In the genomic region with DNA sequence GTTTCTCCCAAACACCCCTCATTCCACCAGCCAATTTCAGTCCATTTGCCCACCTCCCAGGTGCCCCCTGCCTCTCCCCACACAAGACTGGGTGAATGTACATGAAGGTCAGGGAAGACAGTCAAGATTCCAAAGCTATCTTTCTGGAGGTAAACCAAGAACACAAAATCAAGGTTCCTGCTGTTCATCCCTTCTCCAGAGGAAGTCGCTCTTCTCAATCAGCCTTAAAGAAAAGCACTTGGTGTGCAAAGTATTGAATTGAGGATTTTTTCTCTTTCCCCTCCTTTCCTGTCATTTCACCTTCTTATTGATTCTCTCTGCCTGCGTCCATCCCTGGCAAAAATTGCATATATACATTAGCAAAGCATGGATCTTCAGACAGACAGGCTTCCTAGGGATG, we compare ENCODE assay signal across 2 cellular contexts.
TF ChIP-seq lines count a peak whose summit lies in the region.

No MANE protein-coding gene starts in this region.

TF ChIP-seq in SK-N-SH, 30 proteins besides CTCF, POLR2A, EP300 and RAD21 (continued from another document):
- TF ChIP-seq, protein P1, sequence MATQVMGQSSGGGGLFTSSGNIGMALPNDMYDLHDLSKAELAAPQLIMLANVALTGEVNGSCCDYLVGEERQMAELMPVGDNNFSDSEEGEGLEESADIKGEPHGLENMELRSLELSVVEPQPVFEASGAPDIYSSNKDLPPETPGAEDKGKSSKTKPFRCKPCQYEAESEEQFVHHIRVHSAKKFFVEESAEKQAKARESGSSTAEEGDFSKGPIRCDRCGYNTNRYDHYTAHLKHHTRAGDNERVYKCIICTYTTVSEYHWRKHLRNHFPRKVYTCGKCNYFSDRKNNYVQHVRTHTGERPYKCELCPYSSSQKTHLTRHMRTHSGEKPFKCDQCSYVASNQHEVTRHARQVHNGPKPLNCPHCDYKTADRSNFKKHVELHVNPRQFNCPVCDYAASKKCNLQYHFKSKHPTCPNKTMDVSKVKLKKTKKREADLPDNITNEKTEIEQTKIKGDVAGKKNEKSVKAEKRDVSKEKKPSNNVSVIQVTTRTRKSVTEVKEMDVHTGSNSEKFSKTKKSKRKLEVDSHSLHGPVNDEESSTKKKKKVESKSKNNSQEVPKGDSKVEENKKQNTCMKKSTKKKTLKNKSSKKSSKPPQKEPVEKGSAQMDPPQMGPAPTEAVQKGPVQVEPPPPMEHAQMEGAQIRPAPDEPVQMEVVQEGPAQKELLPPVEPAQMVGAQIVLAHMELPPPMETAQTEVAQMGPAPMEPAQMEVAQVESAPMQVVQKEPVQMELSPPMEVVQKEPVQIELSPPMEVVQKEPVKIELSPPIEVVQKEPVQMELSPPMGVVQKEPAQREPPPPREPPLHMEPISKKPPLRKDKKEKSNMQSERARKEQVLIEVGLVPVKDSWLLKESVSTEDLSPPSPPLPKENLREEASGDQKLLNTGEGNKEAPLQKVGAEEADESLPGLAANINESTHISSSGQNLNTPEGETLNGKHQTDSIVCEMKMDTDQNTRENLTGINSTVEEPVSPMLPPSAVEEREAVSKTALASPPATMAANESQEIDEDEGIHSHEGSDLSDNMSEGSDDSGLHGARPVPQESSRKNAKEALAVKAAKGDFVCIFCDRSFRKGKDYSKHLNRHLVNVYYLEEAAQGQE (IDR thresholded peaks at IDR 0.05; ENCODE audit: low read depth, low read length), result no peak
- TF ChIP-seq, protein P2, sequence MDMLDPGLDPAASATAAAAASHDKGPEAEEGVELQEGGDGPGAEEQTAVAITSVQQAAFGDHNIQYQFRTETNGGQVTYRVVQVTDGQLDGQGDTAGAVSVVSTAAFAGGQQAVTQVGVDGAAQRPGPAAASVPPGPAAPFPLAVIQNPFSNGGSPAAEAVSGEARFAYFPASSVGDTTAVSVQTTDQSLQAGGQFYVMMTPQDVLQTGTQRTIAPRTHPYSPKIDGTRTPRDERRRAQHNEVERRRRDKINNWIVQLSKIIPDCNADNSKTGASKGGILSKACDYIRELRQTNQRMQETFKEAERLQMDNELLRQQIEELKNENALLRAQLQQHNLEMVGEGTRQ (IDR thresholded peaks at IDR 0.05; ENCODE audit: borderline replicate concordance, low read depth, low read length), result no peak
- TF ChIP-seq RXRA (IDR thresholded peaks at IDR 0.05; ENCODE audit: borderline replicate concordance, low read depth) (no peak), NFIC (IDR thresholded peaks at IDR 0.05; ENCODE audit: borderline replicate concordance) (no peak), GATA2 (CRISPR knock-in tag; IDR thresholded peaks at IDR 0.05) (no peak), NRF1 (IDR thresholded peaks at IDR 0.05; ENCODE audit: low read depth, low read length) (no peak), JUND (IDR thresholded peaks at IDR 0.05) (no peak), FOXM1 (IDR thresholded peaks at IDR 0.05; ENCODE audit: low read depth) (no peak), FOSL2 (IDR thresholded peaks at IDR 0.05; ENCODE audit: borderline replicate concordance, low read depth) (no peak)
- TF ChIP-seq, protein P3, sequence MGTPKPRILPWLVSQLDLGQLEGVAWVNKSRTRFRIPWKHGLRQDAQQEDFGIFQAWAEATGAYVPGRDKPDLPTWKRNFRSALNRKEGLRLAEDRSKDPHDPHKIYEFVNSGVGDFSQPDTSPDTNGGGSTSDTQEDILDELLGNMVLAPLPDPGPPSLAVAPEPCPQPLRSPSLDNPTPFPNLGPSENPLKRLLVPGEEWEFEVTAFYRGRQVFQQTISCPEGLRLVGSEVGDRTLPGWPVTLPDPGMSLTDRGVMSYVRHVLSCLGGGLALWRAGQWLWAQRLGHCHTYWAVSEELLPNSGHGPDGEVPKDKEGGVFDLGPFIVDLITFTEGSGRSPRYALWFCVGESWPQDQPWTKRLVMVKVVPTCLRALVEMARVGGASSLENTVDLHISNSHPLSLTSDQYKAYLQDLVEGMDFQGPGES (IDR thresholded peaks at IDR 0.05; ENCODE audit: low read depth, low read length), result no peak
- TF ChIP-seq, protein P4, sequence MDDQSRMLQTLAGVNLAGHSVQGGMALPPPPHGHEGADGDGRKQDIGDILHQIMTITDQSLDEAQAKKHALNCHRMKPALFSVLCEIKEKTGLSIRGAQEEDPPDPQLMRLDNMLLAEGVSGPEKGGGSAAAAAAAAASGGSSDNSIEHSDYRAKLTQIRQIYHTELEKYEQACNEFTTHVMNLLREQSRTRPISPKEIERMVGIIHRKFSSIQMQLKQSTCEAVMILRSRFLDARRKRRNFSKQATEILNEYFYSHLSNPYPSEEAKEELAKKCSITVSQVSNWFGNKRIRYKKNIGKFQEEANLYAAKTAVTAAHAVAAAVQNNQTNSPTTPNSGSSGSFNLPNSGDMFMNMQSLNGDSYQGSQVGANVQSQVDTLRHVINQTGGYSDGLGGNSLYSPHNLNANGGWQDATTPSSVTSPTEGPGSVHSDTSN (IDR thresholded peaks at IDR 0.05), result no peak
- TF ChIP-seq, protein P5, sequence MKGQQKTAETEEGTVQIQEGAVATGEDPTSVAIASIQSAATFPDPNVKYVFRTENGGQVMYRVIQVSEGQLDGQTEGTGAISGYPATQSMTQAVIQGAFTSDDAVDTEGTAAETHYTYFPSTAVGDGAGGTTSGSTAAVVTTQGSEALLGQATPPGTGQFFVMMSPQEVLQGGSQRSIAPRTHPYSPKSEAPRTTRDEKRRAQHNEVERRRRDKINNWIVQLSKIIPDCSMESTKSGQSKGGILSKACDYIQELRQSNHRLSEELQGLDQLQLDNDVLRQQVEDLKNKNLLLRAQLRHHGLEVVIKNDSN (IDR thresholded peaks at IDR 0.05; ENCODE audit: borderline replicate concordance, low read depth), result no peak
- TF ChIP-seq, protein P6, sequence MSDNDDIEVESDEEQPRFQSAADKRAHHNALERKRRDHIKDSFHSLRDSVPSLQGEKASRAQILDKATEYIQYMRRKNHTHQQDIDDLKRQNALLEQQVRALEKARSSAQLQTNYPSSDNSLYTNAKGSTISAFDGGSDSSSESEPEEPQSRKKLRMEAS (IDR thresholded peaks at IDR 0.05; ENCODE audit: low read depth), result no peak
- TF ChIP-seq, protein P7, sequence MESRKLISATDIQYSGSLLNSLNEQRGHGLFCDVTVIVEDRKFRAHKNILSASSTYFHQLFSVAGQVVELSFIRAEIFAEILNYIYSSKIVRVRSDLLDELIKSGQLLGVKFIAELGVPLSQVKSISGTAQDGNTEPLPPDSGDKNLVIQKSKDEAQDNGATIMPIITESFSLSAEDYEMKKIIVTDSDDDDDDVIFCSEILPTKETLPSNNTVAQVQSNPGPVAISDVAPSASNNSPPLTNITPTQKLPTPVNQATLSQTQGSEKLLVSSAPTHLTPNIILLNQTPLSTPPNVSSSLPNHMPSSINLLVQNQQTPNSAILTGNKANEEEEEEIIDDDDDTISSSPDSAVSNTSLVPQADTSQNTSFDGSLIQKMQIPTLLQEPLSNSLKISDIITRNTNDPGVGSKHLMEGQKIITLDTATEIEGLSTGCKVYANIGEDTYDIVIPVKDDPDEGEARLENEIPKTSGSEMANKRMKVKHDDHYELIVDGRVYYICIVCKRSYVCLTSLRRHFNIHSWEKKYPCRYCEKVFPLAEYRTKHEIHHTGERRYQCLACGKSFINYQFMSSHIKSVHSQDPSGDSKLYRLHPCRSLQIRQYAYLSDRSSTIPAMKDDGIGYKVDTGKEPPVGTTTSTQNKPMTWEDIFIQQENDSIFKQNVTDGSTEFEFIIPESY (IDR thresholded peaks at IDR 0.05; ENCODE audit: borderline replicate concordance, low read depth), result no peak

TF ChIP-seq in SK-N-SH treated with all-trans-retinoic acid at 6 μM for 48 hours, 23 proteins besides CTCF, POLR2A, EP300 and RAD21 (continued from another document):
- TF ChIP-seq, protein P8, sequence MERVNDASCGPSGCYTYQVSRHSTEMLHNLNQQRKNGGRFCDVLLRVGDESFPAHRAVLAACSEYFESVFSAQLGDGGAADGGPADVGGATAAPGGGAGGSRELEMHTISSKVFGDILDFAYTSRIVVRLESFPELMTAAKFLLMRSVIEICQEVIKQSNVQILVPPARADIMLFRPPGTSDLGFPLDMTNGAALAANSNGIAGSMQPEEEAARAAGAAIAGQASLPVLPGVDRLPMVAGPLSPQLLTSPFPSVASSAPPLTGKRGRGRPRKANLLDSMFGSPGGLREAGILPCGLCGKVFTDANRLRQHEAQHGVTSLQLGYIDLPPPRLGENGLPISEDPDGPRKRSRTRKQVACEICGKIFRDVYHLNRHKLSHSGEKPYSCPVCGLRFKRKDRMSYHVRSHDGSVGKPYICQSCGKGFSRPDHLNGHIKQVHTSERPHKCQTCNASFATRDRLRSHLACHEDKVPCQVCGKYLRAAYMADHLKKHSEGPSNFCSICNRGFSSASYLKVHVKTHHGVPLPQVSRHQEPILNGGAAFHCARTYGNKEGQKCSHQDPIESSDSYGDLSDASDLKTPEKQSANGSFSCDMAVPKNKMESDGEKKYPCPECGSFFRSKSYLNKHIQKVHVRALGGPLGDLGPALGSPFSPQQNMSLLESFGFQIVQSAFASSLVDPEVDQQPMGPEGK (CRISPR knock-in tag; IDR thresholded peaks at IDR 0.05; ENCODE audit: borderline replicate concordance), result no peak
- TF ChIP-seq, protein P9, sequence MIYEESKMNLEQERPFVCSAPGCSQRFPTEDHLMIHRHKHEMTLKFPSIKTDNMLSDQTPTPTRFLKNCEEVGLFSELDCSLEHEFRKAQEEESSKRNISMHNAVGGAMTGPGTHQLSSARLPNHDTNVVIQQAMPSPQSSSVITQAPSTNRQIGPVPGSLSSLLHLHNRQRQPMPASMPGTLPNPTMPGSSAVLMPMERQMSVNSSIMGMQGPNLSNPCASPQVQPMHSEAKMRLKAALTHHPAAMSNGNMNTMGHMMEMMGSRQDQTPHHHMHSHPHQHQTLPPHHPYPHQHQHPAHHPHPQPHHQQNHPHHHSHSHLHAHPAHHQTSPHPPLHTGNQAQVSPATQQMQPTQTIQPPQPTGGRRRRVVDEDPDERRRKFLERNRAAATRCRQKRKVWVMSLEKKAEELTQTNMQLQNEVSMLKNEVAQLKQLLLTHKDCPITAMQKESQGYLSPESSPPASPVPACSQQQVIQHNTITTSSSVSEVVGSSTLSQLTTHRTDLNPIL (CRISPR knock-in tag; IDR thresholded peaks at IDR 0.05; ENCODE audit: low read depth), result no peak
- TF ChIP-seq BACH2 (CRISPR knock-in tag; IDR thresholded peaks at IDR 0.05; ENCODE audit: borderline replicate concordance) (no peak), ARNTL (CRISPR knock-in tag; IDR thresholded peaks at IDR 0.05; ENCODE audit: borderline replicate concordance, low read depth) (no peak), ZNF70 (CRISPR knock-in tag; IDR thresholded peaks at IDR 0.05) (no peak), TOX (CRISPR knock-in tag; IDR thresholded peaks at IDR 0.05; ENCODE audit: borderline replicate concordance) (no peak), ZNF565 (CRISPR knock-in tag; conservative IDR thresholded peaks at IDR 0.05; ENCODE audit: low read depth) (no peak), OSR1 (CRISPR knock-in tag; IDR thresholded peaks at IDR 0.05) (no peak), TCF4 (CRISPR knock-in tag; IDR thresholded peaks at IDR 0.05; ENCODE audit: borderline replicate concordance) (no peak)
- TF ChIP-seq, protein P10, sequence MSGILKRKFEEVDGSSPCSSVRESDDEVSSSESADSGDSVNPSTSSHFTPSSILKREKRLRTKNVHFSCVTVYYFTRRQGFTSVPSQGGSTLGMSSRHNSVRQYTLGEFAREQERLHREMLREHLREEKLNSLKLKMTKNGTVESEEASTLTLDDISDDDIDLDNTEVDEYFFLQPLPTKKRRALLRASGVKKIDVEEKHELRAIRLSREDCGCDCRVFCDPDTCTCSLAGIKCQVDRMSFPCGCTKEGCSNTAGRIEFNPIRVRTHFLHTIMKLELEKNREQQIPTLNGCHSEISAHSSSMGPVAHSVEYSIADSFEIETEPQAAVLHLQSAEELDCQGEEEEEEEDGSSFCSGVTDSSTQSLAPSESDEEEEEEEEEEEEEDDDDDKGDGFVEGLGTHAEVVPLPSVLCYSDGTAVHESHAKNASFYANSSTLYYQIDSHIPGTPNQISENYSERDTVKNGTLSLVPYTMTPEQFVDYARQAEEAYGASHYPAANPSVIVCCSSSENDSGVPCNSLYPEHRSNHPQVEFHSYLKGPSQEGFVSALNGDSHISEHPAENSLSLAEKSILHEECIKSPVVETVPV (CRISPR knock-in tag; IDR thresholded peaks at IDR 0.05), result no peak
